In the genomic region with DNA sequence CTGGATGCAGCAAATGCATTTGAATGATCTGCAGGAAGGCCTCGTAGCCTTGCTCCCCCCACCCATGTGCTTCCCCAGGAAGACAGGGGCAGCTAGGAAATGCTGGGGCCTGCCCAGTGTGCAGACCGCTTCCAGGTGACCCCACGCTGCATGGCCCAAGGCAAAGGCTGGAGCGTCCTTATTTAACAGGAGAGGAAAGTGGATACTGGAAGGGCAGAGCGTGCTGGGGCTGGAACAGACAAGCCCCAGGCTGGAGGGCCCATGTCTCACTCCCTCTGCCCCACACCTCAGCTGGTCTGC, we compare ENCODE assay signal across 19 cellular contexts. TPM values are rescaled to one million over a fixed set of nuclear protein-coding genes. Genes with fewer than 3 reads are reported as not detected.
DNase-seq lines count a peak whose midpoint lies in the region; ATAC-seq, FAIRE-seq and TF ChIP-seq lines count a peak whose summit lies in the region.
"Had no signal": no experiment of that assay in that cellular context is flagged by ENCODE, and none has a peak within 500 bp of the region (broad histone marks: within the 10 kb centered on the region; RNA-seq: fewer than 3 reads in every experiment).

No MANE protein-coding gene starts in this region.

- H3K9me3 ChIP-seq in muscle layer of duodenum (ENCODE audit: control insufficient read depth in 1 of 2, low read length in 2 of 2) = no peaks in the 10 kb centered on the region
- H3K9me3 ChIP-seq in skeletal muscle satellite cell (replicated peaks; ENCODE audit: low read length) = no peaks in the 10 kb centered on the region
- H3K9me3 ChIP-seq: BLaER1, MG63 had no signal

- TF ChIP-seq CTCF in RWPE1 (conservative IDR thresholded peaks at IDR 0.05; ENCODE audit: low read depth) (no peak), bronchial epithelial cell (IDR thresholded peaks at IDR 0.05; ENCODE audit: insufficient read depth, low read length, severe bottlenecking) (no peak)

- H3K4me1 ChIP-seq in muscle layer of duodenum (ENCODE audit: control insufficient read depth in 1 of 2, insufficient read depth in 2 of 2, low read length in 2 of 2) (peaks cover 0 to 20% of the 10 kb centered on the region in 2 donors), skeletal muscle satellite cell (ENCODE audit: control insufficient read depth, insufficient read depth, low read length) (peaks cover 34% of the 10 kb centered on the region)

- no peak overlapping the region for H3K4me3 ChIP-seq in bronchial epithelial cell (ENCODE audit: low read depth, low read length)
- no peak overlapping the region for H3K4me3 ChIP-seq in muscle layer of duodenum (ENCODE audit: low read depth in 1 of 2, low read length in 2 of 2)
- H3K4me3 ChIP-seq in skeletal muscle satellite cell (ENCODE audit: low read length) = no peak overlapping the region
- H3K4me3 ChIP-seq: BLaER1, MG63, PC-9 had no signal

- POLR2A ChIA-PET in RWPE1 (lab: Yijun Ruan, JAX; ENCODE audit: low non-redundant PET) = no interaction called here

- FAIRE-seq in bronchial epithelial cell (lab: Jason Lieb, UNC) = peak; percentile 75

- CTCF ChIA-PET in RWPE1 (lab: Yijun Ruan, JAX) = no interaction called here

- H3K36me3 ChIP-seq in bronchial epithelial cell (ENCODE audit: control insufficient read depth, insufficient read depth, low read length) (no peaks in the 10 kb centered on the region), muscle layer of duodenum (ENCODE audit: control insufficient read depth in 1 of 2, insufficient read depth in 2 of 2, low read length in 2 of 2) (no peaks in the 10 kb centered on the region), skeletal muscle satellite cell (ENCODE audit: insufficient read depth, low read length) (no peaks in the 10 kb centered on the region)
- H3K36me3 ChIP-seq: BLaER1, MG63 had no signal

- peak overlapping the region; percentile 22 for H3K4me2 ChIP-seq in skeletal muscle satellite cell (ENCODE audit: low read length)
- H3K4me2 ChIP-seq: BLaER1, PC-9 had no signal

- H3K27ac ChIP-seq in RWPE1 = peak overlapping the region; percentile 55; the same call in 1 of the 2 replicates
- H3K27ac ChIP-seq in muscle layer of duodenum (ENCODE audit: low read length) = peak overlapping the region; percentile 9
- H3K27ac ChIP-seq: BLaER1, PC-9 had no signal

- no peak for DNase-seq in RWPE1 (ENCODE audit: low spot score)
- no peak for DNase-seq in bronchial epithelial cell (ENCODE audit: low read depth)
- DNase-seq in activated gamma-delta T cell (lab: John Stamatoyannopoulos, UW) = no peak
- no peak for DNase-seq in NCI-H2081 (lab: John Stamatoyannopoulos, UW)
- no peak for DNase-seq in putamen (ENCODE audit: low spot score)
- DNase-seq: CD4-positive, alpha-beta T cell; COR-L47; Kasumi-1; NCI-H1694 treated with DMSO at 0.1 percent for 48 hours; NCI-H510A treated with DMSO at 0.1 percent for 48 hours; NCI-H748 treated with DMSO at 0.1 percent for 48 hours; RPMI8226; SIG-M5 had no signal

- no peak for ATAC-seq in HG03521 (IDR thresholded peaks at IDR 0.05; ENCODE audit: unreplicated experiment)

- H3K27me3 ChIP-seq in bronchial epithelial cell (ENCODE audit: control insufficient read depth, insufficient read depth, low read length) (peaks cover 2% of the 10 kb centered on the region), muscle layer of duodenum (ENCODE audit: low read depth, low read length) (no peaks in the 10 kb centered on the region), skeletal muscle satellite cell (ENCODE audit: control insufficient read depth, insufficient read depth, low read length) (no peaks in the 10 kb centered on the region)
- H3K27me3 ChIP-seq: BLaER1 had no signal

- peak overlapping the region; percentile 38 for H3K9ac ChIP-seq in skeletal muscle satellite cell (ENCODE audit: low read depth, low read length)
- H3K9ac ChIP-seq: BLaER1 had no signal

RNA-seq across cellular contexts. Expression of gene NPTX1, which starts 26.1 kb away (rescaled TPM):
- total RNA-seq in bronchial epithelial cell = under 0.01 TPM in 1 of 2 replicates, not detected in the other
- total RNA-seq in skeletal muscle satellite cell (2012; rRNA removed) = 0.44 and 0.76 TPM in 2 replicates

RNA-seq across cellular contexts. Expression of gene RPTOR, which starts 42.1 kb away (rescaled TPM):
- total RNA-seq in bronchial epithelial cell = 14.0 and 17.5 TPM in 2 replicates
- 27.7 and 30.2 TPM in 2 replicates for total RNA-seq in skeletal muscle satellite cell (2012; rRNA removed)
